13 cellular contexts compared by ENCODE assay signal in the genomic region with DNA sequence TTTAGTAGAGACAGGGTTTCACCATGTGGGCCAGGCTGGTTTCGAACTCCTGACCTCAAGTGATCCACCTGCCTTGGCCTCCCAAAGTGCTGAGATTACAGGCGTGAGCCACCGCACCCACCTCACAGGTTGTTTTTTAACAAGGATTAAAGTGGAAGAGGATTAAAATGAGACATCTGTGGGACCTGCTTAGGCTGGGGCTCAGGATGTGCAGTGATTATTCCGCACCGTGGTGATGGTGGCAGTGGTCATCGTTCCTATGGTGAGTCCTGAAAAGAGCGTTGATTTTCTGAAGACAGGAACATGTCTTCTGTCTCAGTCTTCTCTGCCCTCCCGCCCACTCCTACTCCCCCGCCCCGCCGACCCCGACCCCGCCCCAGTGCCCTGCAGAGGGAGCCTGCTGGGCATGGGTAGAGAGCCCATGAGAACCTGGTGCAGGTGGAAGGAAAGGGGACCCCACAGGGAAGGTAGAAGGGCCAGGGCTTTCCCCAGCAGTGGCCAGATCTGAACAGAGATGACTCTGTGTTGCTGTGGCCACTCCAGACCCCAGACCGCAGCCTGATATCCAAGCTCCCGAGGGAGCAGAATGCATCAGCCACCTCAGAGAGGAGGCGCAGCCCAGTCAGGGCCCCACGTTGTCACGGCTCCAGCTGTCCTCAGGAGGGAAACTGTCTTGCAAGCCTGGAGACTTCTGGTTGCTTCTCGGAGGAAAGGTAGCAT. TPM values are rescaled to one million over a fixed set of nuclear protein-coding genes. Genes with fewer than 3 reads are reported as not detected.
DNase-seq lines count a peak whose midpoint lies in the region; ATAC-seq and TF ChIP-seq lines count a peak whose summit lies in the region.
"Had no signal": no experiment of that assay in that cellular context is flagged by ENCODE, and none has a peak within 500 bp of the region (broad histone marks: within the 10 kb centered on the region; RNA-seq: fewer than 3 reads in every experiment).

No MANE protein-coding gene starts in this region.

- H4K20me1 ChIP-seq in IMR-90 (ENCODE audit: insufficient read depth, low read length), result no peaks in the 10 kb centered on the region

- no peak for TF ChIP-seq CTCF in CD4-positive, alpha-beta T cell (IDR thresholded peaks at IDR 0.05)
- TF ChIP-seq CTCF in IMR-90 (conservative IDR thresholded peaks at IDR 0.05; ENCODE audit: low read depth, low read length) (no peak), natural killer cell (IDR thresholded peaks at IDR 0.05) (no peak)

- H3K4me2 ChIP-seq in IMR-90 (ENCODE audit: low read depth, low read length), result no peak overlapping the region

- H4K5ac ChIP-seq in IMR-90 (ENCODE audit: low read depth, low read length), result no peak overlapping the region

- no TSS peak for BruUV-seq in IMR-90 (replicated peaks; lab: Mats Ljungman, UMichigan)

- no peak overlapping the region for H3K18ac ChIP-seq in IMR-90 (ENCODE audit: low read depth, low read length)

- no peak overlapping the region for H2AFZ ChIP-seq in IMR-90 (replicated peaks; ENCODE audit: low read length, poor library complexity)

- no peak overlapping the region for H3K23ac ChIP-seq in IMR-90 (ENCODE audit: low read depth, low read length)

- H3K14ac ChIP-seq in IMR-90 (replicated peaks; ENCODE audit: low read depth, low read length), result 0 out of 2 replicates have a peak overlapping the region, but pooled peaks have one; percentile 32

- H3K27ac ChIP-seq in CD4-positive, alpha-beta T cell (ENCODE audit: low read depth, low read length), result no peak overlapping the region
- H3K27ac ChIP-seq in IMR-90 (ENCODE audit: insufficient read depth, low read length), result no peak overlapping the region

- in situ Hi-C loops in IMR-90 (cut with MboI; ENCODE audit: low sequenced_read_pairs), result no loop called here

- no peak overlapping the region for H2BK5ac ChIP-seq in IMR-90 (ENCODE audit: low read depth, low read length, poor library complexity, severe bottlenecking)

- peak overlapping the region; percentile 58 for H3K4ac ChIP-seq in IMR-90 (ENCODE audit: low read depth, low read length)

- peaks cover 4% of the 10 kb centered on the region for H3K27me3 Mint-ChIP-seq in CD4-positive, alpha-beta T cell
- H3K27me3 Mint-ChIP-seq in activated T-helper 1 cell treated with anti-CD3 and anti-CD28 coated beads, Interleukin-12 subunit alpha, Interleukin-12 subunit beta, Interleukin-2, Interleukin-4 antibody, amounts not matched to agents 30 ng/mL and 10 ng/mL and 1 ng/mL, durations not matched to agents 14 hours and 24 hours and 36 hours (ENCODE audit: insufficient read depth), result peaks cover 8% of the 10 kb centered on the region
- no peaks in the 10 kb centered on the region for H3K27me3 Mint-ChIP-seq in natural killer cell (ENCODE audit: low read depth in 2 of 2)

- TF ChIP-seq RAD21 in IMR-90 (IDR thresholded peaks at IDR 0.05; ENCODE audit: low read length), result no peak

- no peaks in the 10 kb centered on the region for H3K9me3 Mint-ChIP-seq in CD4-positive, alpha-beta T cell
- no peaks in the 10 kb centered on the region for H3K9me3 Mint-ChIP-seq in activated T-helper 1 cell treated with anti-CD3 and anti-CD28 coated beads, Interleukin-12 subunit alpha, Interleukin-12 subunit beta, Interleukin-2, Interleukin-4 antibody, amounts not matched to agents 30 ng/mL and 10 ng/mL and 1 ng/mL, durations not matched to agents 14 hours and 24 hours and 36 hours
- H3K9me3 Mint-ChIP-seq in natural killer cell, result no peaks in the 10 kb centered on the region
- H3K9me3 Mint-ChIP-seq: nephron progenitor cell had no signal

- no peak for ATAC-seq in CD4-positive, alpha-beta T cell (ENCODE audit: poor library complexity)
- ATAC-seq in IMR-90 (ENCODE audit: low read depth) (no peak), natural killer cell (no peak), HG03457 (IDR thresholded peaks at IDR 0.05; ENCODE audit: unreplicated experiment) (no peak)
- ATAC-seq: sciatic nerve had no signal

- H4K8ac ChIP-seq in IMR-90 (ENCODE audit: low read depth in 2 of 2, low read length in 2 of 2), result no peak overlapping the region

- H3K4me3 ChIP-seq in IMR-90 (ENCODE audit: insufficient read depth, low read depth, low read length), result no peak overlapping the region

- H3K36me3 ChIP-seq in IMR-90 (ENCODE audit: control insufficient read depth, insufficient read depth, low read length), result no peaks in the 10 kb centered on the region

- no peak overlapping the region for H2AK9ac ChIP-seq in IMR-90 (replicated peaks; ENCODE audit: low read depth, low read length, poor library complexity)

- H3K4me1 Mint-ChIP-seq in CD4-positive, alpha-beta T cell (ENCODE audit: low read depth), result peaks cover 40% of the 10 kb centered on the region
- peaks cover 33% of the 10 kb centered on the region for H3K4me1 Mint-ChIP-seq in activated T-helper 1 cell treated with anti-CD3 and anti-CD28 coated beads, Interleukin-12 subunit alpha, Interleukin-12 subunit beta, Interleukin-2, Interleukin-4 antibody, amounts not matched to agents 30 ng/mL and 10 ng/mL and 1 ng/mL, durations not matched to agents 14 hours and 24 hours and 36 hours (ENCODE audit: low read depth)
- peaks cover 30 to 55% of the 10 kb centered on the region in 2 donors for H3K4me1 Mint-ChIP-seq in natural killer cell

- dilution Hi-C loops in IMR-90 (cut with HindIII; ENCODE audit: low sequenced_read_pairs, unreplicated experiment), result no loop called here

- H2BK20ac ChIP-seq in IMR-90 (ENCODE audit: low read depth, low read length), result no peak overlapping the region

- POLR2A ChIA-PET in CD4-positive, alpha-beta T cell (lab: Charles Lee), result no interaction called here
- POLR2A ChIA-PET in IMR-90 (lab: Charles Lee; ENCODE audit: unreplicated experiment), result no interaction called here

- H3K9me1 ChIP-seq in IMR-90 (ENCODE audit: insufficient read depth, low read length), result peaks cover 25% of the 10 kb centered on the region

- no peak overlapping the region for H3K4me3 Mint-ChIP-seq in CD4-positive, alpha-beta T cell
- peak overlapping the region; percentile 15 for H3K4me3 Mint-ChIP-seq in activated T-helper 1 cell treated with anti-CD3 and anti-CD28 coated beads, Interleukin-12 subunit alpha, Interleukin-12 subunit beta, Interleukin-2, Interleukin-4 antibody, amounts not matched to agents 30 ng/mL and 10 ng/mL and 1 ng/mL, durations not matched to agents 14 hours and 24 hours and 36 hours
- H3K4me3 Mint-ChIP-seq in natural killer cell, result no peak overlapping the region
- H3K4me3 Mint-ChIP-seq: nephron progenitor cell had no signal

- no peak for DNase-seq in CD4-positive, alpha-beta T cell
- DNase-seq in IMR-90, result no peak
- DNase-seq in activated T-helper 1 cell treated with anti-CD3 and anti-CD28 coated beads, Interleukin-12 subunit alpha, Interleukin-12 subunit beta, Interleukin-2, Interleukin-4 antibody, amounts not matched to agents 30 ng/mL and 10 ng/mL and 1 ng/mL, durations not matched to agents 14 hours and 24 hours and 36 hours (ENCODE audit: low spot score), result no peak
- no peak for DNase-seq in natural killer cell
- DNase-seq in germinal center (ENCODE audit: low spot score), result no peak
- no peak for DNase-seq in foreskin melanocyte
- DNase-seq: GDM1, GOT3, hippocampal formation, NCI-H2171, nephron progenitor cell had no signal

- H3K27me3 ChIP-seq in CD4-positive, alpha-beta T cell (ENCODE audit: control insufficient read depth, insufficient read depth, low read length), result no peaks in the 10 kb centered on the region
- H3K27me3 ChIP-seq in IMR-90 (ENCODE audit: control insufficient read depth, insufficient read depth, low read length), result no peaks in the 10 kb centered on the region

- H3K79me1 ChIP-seq in IMR-90 (ENCODE audit: low read depth in 1 of 2, low read length in 2 of 2), result peaks cover 0 to 4% of the 10 kb centered on the region in 2 experiments; a peak in 1 of 4 replicates

- H3K36me3 Mint-ChIP-seq in CD4-positive, alpha-beta T cell (ENCODE audit: low read depth), result no peaks in the 10 kb centered on the region
- H3K36me3 Mint-ChIP-seq in activated T-helper 1 cell treated with anti-CD3 and anti-CD28 coated beads, Interleukin-12 subunit alpha, Interleukin-12 subunit beta, Interleukin-2, Interleukin-4 antibody, amounts not matched to agents 30 ng/mL and 10 ng/mL and 1 ng/mL, durations not matched to agents 14 hours and 24 hours and 36 hours (ENCODE audit: low read depth), result peaks cover 5% of the 10 kb centered on the region
- H3K36me3 Mint-ChIP-seq in natural killer cell, result no peaks in the 10 kb centered on the region

- H3K56ac ChIP-seq in IMR-90 (ENCODE audit: extremely low read depth, insufficient read depth, low read length), result no peak overlapping the region

- no peaks in the 10 kb centered on the region for H3K9me3 ChIP-seq in CD4-positive, alpha-beta T cell (ENCODE audit: control insufficient read depth, low read length)
- no peaks in the 10 kb centered on the region for H3K9me3 ChIP-seq in IMR-90 (ENCODE audit: control insufficient read depth, insufficient read depth, low read length)

- CTCF ChIA-PET in CD4-positive, alpha-beta T cell (lab: Charles Lee), result interaction anchor here (0.7 kb wide), 1 partner anchor 217 kb away, joined by 4 read pairs; no protein-coding TSS in a partner anchor
- CTCF ChIA-PET in IMR-90 (lab: Yijun Ruan, JAX), result no interaction called here

- H3K4me1 ChIP-seq in IMR-90 (ENCODE audit: control insufficient read depth, insufficient read depth, low read length), result peaks cover 24% of the 10 kb centered on the region

- 0 out of 2 replicates have a peak overlapping the region, but pooled peaks have one; percentile 49 for H2AK5ac ChIP-seq in IMR-90 (ENCODE audit: low read depth, low read length)

- TF ChIP-seq POLR2A in IMR-90 (IDR thresholded peaks at IDR 0.05; ENCODE audit: low read depth, low read length), result no peak

- intact Hi-C loops in CD4-positive, alpha-beta T cell (cut with DNase I, micrococcal nuclease), result loop anchor here in 1 of 2 experiments (2.0 kb wide), 1 partner anchor 33 kb away; no protein-coding TSS in a partner anchor
- intact Hi-C loops in IMR-90 (cut with micrococcal nuclease) (no loop called here), natural killer cell (cut with micrococcal nuclease) (loop anchor here (5.0 kb wide), 1 partner anchor 86 kb away; no protein-coding TSS in a partner anchor)
- intact Hi-C loops in activated T-helper 1 cell treated with anti-CD3 and anti-CD28 coated beads, Interleukin-12 subunit alpha, Interleukin-12 subunit beta, Interleukin-2, Interleukin-4 antibody, amounts not matched to agents 30 ng/mL and 10 ng/mL and 1 ng/mL, durations not matched to agents 14 hours and 24 hours and 36 hours (cut with micrococcal nuclease), result loop anchor here (2.0 kb wide), 1 partner anchor 105 kb away; no protein-coding TSS in a partner anchor

- WGBS in IMR-90 (ENCODE audit: extremely low coverage in 2 of 2, insufficient read length in 1 of 2), 2 experiments, result 82% methylated on average over 7 of the region's 19 CpGs; no CpG with 5 or more reads in 1 of the 2 experiments

- H3K9ac ChIP-seq in IMR-90 (ENCODE audit: low read depth, low read length), result no peak overlapping the region

- H4K91ac ChIP-seq in IMR-90 (ENCODE audit: insufficient read depth, low read depth, low read length), result no peak overlapping the region; the same call in 1 of the 2 replicates

- peak overlapping the region; percentile 66 for H2BK120ac ChIP-seq in IMR-90 (ENCODE audit: low read depth, low read length)

- H2BK15ac ChIP-seq in IMR-90 (ENCODE audit: low read depth, low read length), result 0 out of 3 replicates have a peak overlapping the region, but pooled peaks have one; percentile 27

- H3K27ac Mint-ChIP-seq in CD4-positive, alpha-beta T cell, result peak overlapping the region; percentile 89
- H3K27ac Mint-ChIP-seq in activated T-helper 1 cell treated with anti-CD3 and anti-CD28 coated beads, Interleukin-12 subunit alpha, Interleukin-12 subunit beta, Interleukin-2, Interleukin-4 antibody, amounts not matched to agents 30 ng/mL and 10 ng/mL and 1 ng/mL, durations not matched to agents 14 hours and 24 hours and 36 hours, result peak overlapping the region; percentile 96
- peak overlapping the region; percentile 93 to 94 for H3K27ac Mint-ChIP-seq in natural killer cell
- H3K27ac Mint-ChIP-seq: nephron progenitor cell had no signal

RNA-seq across cellular contexts. Expression of gene FOSL2, which starts 34.5 kb away (rescaled TPM):
- total RNA-seq in CD4-positive, alpha-beta T cell, result 100 to 1,000 TPM; 152 to 155 TPM
- total RNA-seq in IMR-90 (2012; rRNA removed) (31.4 and 32.2 TPM in 2 replicates), natural killer cell (100 to 1,000 TPM; 414 to 531 (median 455) TPM)
- 46.3 and 51.1 TPM in 2 replicates for polyA plus RNA-seq in IMR-90 (2012; rRNA removed)
- polyA plus RNA-seq in IMR-90 (2012; cell fraction: cytosol; rRNA removed), result 52.1 and 52.3 TPM in 2 replicates
- 91.1 and 119 TPM in 2 replicates for polyA plus RNA-seq in IMR-90 (2012; cell fraction: nucleus; rRNA removed; ENCODE audit: low replicate concordance)
- 54.9 and 55.0 TPM in 2 replicates for total RNA-seq in activated T-helper 1 cell treated with anti-CD3 and anti-CD28 coated beads, Interleukin-12 subunit alpha, Interleukin-12 subunit beta, Interleukin-2, Interleukin-4 antibody, amounts not matched to agents 30 ng/mL and 10 ng/mL and 1 ng/mL, durations not matched to agents 14 hours and 24 hours and 36 hours
